Comparison of ENCODE assay signal across 1 cellular context in genomic region chr2:240568678-240569522, GRCh38.
TF ChIP-seq lines count a peak whose summit lies in the region.

No MANE protein-coding gene starts in this region.

TF ChIP-seq in HepG2, 621 proteins besides CTCF, POLR2A, EP300 and RAD21 (continued from another document and continues in another):
- TF ChIP-seq DZIP1 (CRISPR knock-in tag; IDR thresholded peaks at IDR 0.05) = no peak
- TF ChIP-seq ZNF747 (CRISPR knock-in tag; IDR thresholded peaks at IDR 0.05; ENCODE audit: borderline replicate concordance) = no peak
- no peak for TF ChIP-seq MAFG (CRISPR knock-in tag; IDR thresholded peaks at IDR 0.05)
- TF ChIP-seq ZNF30 (CRISPR knock-in tag; IDR thresholded peaks at IDR 0.05) = no peak
- no peak for TF ChIP-seq ATF1 (CRISPR knock-in tag; IDR thresholded peaks at IDR 0.05)
- TF ChIP-seq ZSCAN12 (CRISPR knock-in tag; IDR thresholded peaks at IDR 0.05) = no peak
- no peak for TF ChIP-seq ZNF3 (CRISPR knock-in tag; IDR thresholded peaks at IDR 0.05)
- no peak for TF ChIP-seq JUN (CRISPR knock-in tag; IDR thresholded peaks at IDR 0.05)
- TF ChIP-seq, protein P1, sequence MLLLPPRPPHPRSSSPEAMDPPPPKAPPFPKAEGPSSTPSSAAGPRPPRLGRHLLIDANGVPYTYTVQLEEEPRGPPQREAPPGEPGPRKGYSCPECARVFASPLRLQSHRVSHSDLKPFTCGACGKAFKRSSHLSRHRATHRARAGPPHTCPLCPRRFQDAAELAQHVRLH (CRISPR knock-in tag; IDR thresholded peaks at IDR 0.05; ENCODE audit: borderline replicate concordance, low read depth) = no peak
- TF ChIP-seq, protein P2, sequence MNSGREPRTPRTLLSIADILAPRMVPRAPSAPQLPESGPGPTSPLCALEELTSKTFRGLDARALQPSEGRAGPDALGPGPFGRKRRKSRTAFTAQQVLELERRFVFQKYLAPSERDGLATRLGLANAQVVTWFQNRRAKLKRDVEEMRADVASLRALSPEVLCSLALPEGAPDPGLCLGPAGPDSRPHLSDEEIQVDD (CRISPR knock-in tag; IDR thresholded peaks at IDR 0.05; ENCODE audit: borderline replicate concordance) = no peak
- TF ChIP-seq IRX3 (CRISPR knock-in tag; IDR thresholded peaks at IDR 0.05; ENCODE audit: borderline replicate concordance, low read depth) = 0 out of 2 replicates have a peak, but pooled peaks have one; percentile 23
- no peak for TF ChIP-seq KLF11 (CRISPR knock-in tag; IDR thresholded peaks at IDR 0.05)
- 0 out of 2 replicates have a peak, but pooled peaks have one; percentile 41 for TF ChIP-seq ZNF180 (CRISPR knock-in tag; IDR thresholded peaks at IDR 0.05; ENCODE audit: borderline replicate concordance, low read depth)
- TF ChIP-seq, protein P3, sequence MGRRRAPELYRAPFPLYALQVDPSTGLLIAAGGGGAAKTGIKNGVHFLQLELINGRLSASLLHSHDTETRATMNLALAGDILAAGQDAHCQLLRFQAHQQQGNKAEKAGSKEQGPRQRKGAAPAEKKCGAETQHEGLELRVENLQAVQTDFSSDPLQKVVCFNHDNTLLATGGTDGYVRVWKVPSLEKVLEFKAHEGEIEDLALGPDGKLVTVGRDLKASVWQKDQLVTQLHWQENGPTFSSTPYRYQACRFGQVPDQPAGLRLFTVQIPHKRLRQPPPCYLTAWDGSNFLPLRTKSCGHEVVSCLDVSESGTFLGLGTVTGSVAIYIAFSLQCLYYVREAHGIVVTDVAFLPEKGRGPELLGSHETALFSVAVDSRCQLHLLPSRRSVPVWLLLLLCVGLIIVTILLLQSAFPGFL (CRISPR knock-in tag; IDR thresholded peaks at IDR 0.05) = peak; percentile 78; the same call in 1 of the 2 replicates
- TF ChIP-seq SRSF4 (IDR thresholded peaks at IDR 0.05; ENCODE audit: low read depth, low read length, poor library complexity, severe bottlenecking) = no peak
- TF ChIP-seq, protein P4, sequence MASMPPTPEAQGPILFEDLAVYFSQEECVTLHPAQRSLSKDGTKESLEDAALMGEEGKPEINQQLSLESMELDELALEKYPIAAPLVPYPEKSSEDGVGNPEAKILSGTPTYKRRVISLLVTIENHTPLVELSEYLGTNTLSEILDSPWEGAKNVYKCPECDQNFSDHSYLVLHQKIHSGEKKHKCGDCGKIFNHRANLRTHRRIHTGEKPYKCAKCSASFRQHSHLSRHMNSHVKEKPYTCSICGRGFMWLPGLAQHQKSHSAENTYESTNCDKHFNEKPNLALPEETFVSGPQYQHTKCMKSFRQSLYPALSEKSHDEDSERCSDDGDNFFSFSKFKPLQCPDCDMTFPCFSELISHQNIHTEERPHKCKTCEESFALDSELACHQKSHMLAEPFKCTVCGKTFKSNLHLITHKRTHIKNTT (CRISPR knock-in tag; IDR thresholded peaks at IDR 0.05) = no peak
- TF ChIP-seq, protein P5, sequence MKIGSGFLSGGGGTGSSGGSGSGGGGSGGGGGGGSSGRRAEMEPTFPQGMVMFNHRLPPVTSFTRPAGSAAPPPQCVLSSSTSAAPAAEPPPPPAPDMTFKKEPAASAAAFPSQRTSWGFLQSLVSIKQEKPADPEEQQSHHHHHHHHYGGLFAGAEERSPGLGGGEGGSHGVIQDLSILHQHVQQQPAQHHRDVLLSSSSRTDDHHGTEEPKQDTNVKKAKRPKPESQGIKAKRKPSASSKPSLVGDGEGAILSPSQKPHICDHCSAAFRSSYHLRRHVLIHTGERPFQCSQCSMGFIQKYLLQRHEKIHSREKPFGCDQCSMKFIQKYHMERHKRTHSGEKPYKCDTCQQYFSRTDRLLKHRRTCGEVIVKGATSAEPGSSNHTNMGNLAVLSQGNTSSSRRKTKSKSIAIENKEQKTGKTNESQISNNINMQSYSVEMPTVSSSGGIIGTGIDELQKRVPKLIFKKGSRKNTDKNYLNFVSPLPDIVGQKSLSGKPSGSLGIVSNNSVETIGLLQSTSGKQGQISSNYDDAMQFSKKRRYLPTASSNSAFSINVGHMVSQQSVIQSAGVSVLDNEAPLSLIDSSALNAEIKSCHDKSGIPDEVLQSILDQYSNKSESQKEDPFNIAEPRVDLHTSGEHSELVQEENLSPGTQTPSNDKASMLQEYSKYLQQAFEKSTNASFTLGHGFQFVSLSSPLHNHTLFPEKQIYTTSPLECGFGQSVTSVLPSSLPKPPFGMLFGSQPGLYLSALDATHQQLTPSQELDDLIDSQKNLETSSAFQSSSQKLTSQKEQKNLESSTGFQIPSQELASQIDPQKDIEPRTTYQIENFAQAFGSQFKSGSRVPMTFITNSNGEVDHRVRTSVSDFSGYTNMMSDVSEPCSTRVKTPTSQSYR (CRISPR knock-in tag; IDR thresholded peaks at IDR 0.05; ENCODE audit: borderline replicate concordance) = peak; percentile 66
- TF ChIP-seq MLXIP (CRISPR knock-in tag; IDR thresholded peaks at IDR 0.05; ENCODE audit: borderline replicate concordance) = 0 out of 2 replicates have a peak, but pooled peaks have one; percentile 55
- TF ChIP-seq NFIC (IDR thresholded peaks at IDR 0.05; ENCODE audit: low read length) = no peak
- TF ChIP-seq HNF4A (CRISPR knock-in tag; IDR thresholded peaks at IDR 0.05) = no peak
- TF ChIP-seq THAP11 (CRISPR knock-in tag; IDR thresholded peaks at IDR 0.05) = peak; percentile 56; the same call in 1 of the 2 replicates
- peak; percentile 77 for TF ChIP-seq AGO2 (optimal IDR thresholded peaks at IDR 0.05; ENCODE audit: low read depth, low read length)
- TF ChIP-seq ERF (CRISPR knock-in tag; IDR thresholded peaks at IDR 0.05) = no peak
- no peak for TF ChIP-seq ZNF672 (CRISPR knock-in tag; IDR thresholded peaks at IDR 0.05)
- TF ChIP-seq SALL1 (CRISPR knock-in tag; IDR thresholded peaks at IDR 0.05) = peak; percentile 45; the same call in 1 of the 2 replicates
- TF ChIP-seq ZBTB8A (CRISPR knock-in tag; IDR thresholded peaks at IDR 0.05; ENCODE audit: borderline replicate concordance, low read depth) = no peak
- TF ChIP-seq ZNF577 (CRISPR knock-in tag; IDR thresholded peaks at IDR 0.05; ENCODE audit: borderline replicate concordance, low read depth) = no peak
- no peak for TF ChIP-seq ZNF503 (CRISPR knock-in tag; IDR thresholded peaks at IDR 0.05)
- TF ChIP-seq ZNF780A (CRISPR knock-in tag; IDR thresholded peaks at IDR 0.05) = no peak
- TF ChIP-seq ZNF678 (CRISPR knock-in tag; IDR thresholded peaks at IDR 0.05) = no peak
- TF ChIP-seq MTF1 (CRISPR knock-in tag; IDR thresholded peaks at IDR 0.05) = no peak
- TF ChIP-seq HIVEP1 (CRISPR knock-in tag; IDR thresholded peaks at IDR 0.05) = peak; percentile 55
- TF ChIP-seq, protein P6, sequence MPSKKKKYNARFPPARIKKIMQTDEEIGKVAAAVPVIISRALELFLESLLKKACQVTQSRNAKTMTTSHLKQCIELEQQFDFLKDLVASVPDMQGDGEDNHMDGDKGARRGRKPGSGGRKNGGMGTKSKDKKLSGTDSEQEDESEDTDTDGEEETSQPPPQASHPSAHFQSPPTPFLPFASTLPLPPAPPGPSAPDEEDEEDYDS (CRISPR knock-in tag; IDR thresholded peaks at IDR 0.05) = no peak
- TF ChIP-seq HINFP (CRISPR knock-in tag; IDR thresholded peaks at IDR 0.05; ENCODE audit: low read depth) = no peak; the same call in 1 of the 2 replicates
- no peak; the same call in 1 of the 2 replicates for TF ChIP-seq SPEN (CRISPR knock-in tag; IDR thresholded peaks at IDR 0.05; ENCODE audit: low read depth)
- TF ChIP-seq PRMT3 (CRISPR knock-in tag; IDR thresholded peaks at IDR 0.05; ENCODE audit: borderline replicate concordance, low read depth) = no peak; the same call in 1 of the 2 replicates
- TF ChIP-seq ZNF569 (CRISPR knock-in tag; IDR thresholded peaks at IDR 0.05; ENCODE audit: borderline replicate concordance) = no peak
- no peak for TF ChIP-seq MYNN (CRISPR knock-in tag; IDR thresholded peaks at IDR 0.05; ENCODE audit: low read depth)
- TF ChIP-seq, protein P7, sequence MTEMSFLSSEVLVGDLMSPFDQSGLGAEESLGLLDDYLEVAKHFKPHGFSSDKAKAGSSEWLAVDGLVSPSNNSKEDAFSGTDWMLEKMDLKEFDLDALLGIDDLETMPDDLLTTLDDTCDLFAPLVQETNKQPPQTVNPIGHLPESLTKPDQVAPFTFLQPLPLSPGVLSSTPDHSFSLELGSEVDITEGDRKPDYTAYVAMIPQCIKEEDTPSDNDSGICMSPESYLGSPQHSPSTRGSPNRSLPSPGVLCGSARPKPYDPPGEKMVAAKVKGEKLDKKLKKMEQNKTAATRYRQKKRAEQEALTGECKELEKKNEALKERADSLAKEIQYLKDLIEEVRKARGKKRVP (CRISPR knock-in tag; IDR thresholded peaks at IDR 0.05) = no peak
- no peak for TF ChIP-seq FOXP1 (IDR thresholded peaks at IDR 0.05)
- no peak for TF ChIP-seq FOXP1 (CRISPR knock-in tag; IDR thresholded peaks at IDR 0.05)
- TF ChIP-seq HOXA3 (CRISPR knock-in tag; IDR thresholded peaks at IDR 0.05) = peak; percentile 60; the same call in 1 of the 2 replicates
- TF ChIP-seq NFYC (CRISPR knock-in tag; IDR thresholded peaks at IDR 0.05) = no peak
- TF ChIP-seq KDM5B (CRISPR knock-in tag; IDR thresholded peaks at IDR 0.05; ENCODE audit: borderline replicate concordance) = no peak
- TF ChIP-seq GATA4 (IDR thresholded peaks at IDR 0.05; ENCODE audit: borderline replicate concordance, low read depth) = no peak
- no peak for TF ChIP-seq SP1 (IDR thresholded peaks at IDR 0.05)
- no peak for TF ChIP-seq SP1 (CRISPR knock-in tag; IDR thresholded peaks at IDR 0.05)
- no peak for TF ChIP-seq REPIN1 (CRISPR knock-in tag; IDR thresholded peaks at IDR 0.05; ENCODE audit: borderline replicate concordance, low read depth)
- no peak for TF ChIP-seq RBAK (CRISPR knock-in tag; IDR thresholded peaks at IDR 0.05)
- 0 out of 2 replicates have a peak, but pooled peaks have one; percentile 29 for TF ChIP-seq MXD1 (CRISPR knock-in tag; IDR thresholded peaks at IDR 0.05)
